ENCODE assay signal across 1 cellular context in the genomic region with DNA sequence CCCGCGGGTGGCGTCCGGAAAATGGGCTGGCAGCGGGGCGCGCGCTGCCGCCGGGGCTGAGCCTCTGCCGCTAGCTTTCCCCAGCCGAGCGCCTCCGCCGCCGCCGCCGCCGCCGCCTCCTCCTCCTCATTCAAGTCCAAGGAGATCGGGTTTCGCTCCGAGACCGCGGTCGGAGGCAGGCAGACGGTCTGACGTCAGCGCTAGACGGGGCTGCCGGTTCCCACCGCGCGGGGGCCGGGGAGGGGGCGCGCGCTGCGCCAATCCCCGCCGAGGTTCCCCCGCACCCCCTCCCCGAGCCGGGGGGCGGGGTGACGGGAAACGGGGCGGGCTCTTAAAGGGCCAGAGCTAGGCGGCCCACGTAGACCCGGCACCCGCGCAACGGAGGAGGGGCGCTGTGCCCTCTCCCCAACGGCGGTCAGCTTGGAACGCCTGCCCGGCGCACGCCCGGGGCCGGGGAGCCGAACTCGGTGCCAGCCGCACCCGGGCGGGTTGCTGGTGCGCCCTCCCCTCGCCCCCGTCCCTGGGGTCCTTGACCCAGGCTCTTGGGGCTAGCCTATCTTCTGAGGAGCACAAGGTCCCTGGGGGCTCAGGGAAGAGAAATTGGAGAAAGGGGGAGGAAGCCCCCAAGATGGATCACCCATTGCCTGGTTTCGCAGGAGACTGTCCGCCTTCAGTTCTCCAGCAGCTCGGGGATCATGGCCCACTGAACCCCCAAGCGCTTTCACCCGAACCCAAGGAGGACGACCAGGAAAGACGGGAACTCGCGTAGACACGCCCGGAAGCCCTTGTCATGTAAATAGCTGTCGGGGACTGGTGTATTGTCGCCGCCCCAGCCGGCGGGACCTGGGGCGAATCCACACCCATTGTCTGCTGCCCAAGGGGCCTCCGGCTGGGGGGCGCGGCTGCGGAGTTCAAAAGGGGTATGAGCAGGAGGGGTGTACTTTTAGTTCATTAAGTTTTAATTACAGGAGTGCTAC.
TF ChIP-seq lines count a peak whose summit lies in the region.

A gene with protein sequence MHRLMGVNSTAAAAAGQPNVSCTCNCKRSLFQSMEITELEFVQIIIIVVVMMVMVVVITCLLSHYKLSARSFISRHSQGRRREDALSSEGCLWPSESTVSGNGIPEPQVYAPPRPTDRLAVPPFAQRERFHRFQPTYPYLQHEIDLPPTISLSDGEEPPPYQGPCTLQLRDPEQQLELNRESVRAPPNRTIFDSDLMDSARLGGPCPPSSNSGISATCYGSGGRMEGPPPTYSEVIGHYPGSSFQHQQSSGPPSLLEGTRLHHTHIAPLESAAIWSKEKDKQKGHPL (minus strand): TSS at position 193 of the 977 bp plus-strand sequence. CDS start 433 bp downstream, outside the sequence.

TF ChIP-seq in WTC11, 78 proteins besides CTCF, POLR2A, EP300 and RAD21 (continued from another document and continues in another):
- TF ChIP-seq, protein P1, sequence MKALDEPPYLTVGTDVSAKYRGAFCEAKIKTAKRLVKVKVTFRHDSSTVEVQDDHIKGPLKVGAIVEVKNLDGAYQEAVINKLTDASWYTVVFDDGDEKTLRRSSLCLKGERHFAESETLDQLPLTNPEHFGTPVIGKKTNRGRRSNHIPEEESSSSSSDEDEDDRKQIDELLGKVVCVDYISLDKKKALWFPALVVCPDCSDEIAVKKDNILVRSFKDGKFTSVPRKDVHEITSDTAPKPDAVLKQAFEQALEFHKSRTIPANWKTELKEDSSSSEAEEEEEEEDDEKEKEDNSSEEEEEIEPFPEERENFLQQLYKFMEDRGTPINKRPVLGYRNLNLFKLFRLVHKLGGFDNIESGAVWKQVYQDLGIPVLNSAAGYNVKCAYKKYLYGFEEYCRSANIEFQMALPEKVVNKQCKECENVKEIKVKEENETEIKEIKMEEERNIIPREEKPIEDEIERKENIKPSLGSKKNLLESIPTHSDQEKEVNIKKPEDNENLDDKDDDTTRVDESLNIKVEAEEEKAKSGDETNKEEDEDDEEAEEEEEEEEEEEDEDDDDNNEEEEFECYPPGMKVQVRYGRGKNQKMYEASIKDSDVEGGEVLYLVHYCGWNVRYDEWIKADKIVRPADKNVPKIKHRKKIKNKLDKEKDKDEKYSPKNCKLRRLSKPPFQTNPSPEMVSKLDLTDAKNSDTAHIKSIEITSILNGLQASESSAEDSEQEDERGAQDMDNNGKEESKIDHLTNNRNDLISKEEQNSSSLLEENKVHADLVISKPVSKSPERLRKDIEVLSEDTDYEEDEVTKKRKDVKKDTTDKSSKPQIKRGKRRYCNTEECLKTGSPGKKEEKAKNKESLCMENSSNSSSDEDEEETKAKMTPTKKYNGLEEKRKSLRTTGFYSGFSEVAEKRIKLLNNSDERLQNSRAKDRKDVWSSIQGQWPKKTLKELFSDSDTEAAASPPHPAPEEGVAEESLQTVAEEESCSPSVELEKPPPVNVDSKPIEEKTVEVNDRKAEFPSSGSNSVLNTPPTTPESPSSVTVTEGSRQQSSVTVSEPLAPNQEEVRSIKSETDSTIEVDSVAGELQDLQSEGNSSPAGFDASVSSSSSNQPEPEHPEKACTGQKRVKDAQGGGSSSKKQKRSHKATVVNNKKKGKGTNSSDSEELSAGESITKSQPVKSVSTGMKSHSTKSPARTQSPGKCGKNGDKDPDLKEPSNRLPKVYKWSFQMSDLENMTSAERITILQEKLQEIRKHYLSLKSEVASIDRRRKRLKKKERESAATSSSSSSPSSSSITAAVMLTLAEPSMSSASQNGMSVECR (CRISPR knock-in tag; IDR thresholded peaks at IDR 0.05; ENCODE audit: borderline replicate concordance), result no peak; the same call in 1 of the 2 replicates
- TF ChIP-seq, protein P2, sequence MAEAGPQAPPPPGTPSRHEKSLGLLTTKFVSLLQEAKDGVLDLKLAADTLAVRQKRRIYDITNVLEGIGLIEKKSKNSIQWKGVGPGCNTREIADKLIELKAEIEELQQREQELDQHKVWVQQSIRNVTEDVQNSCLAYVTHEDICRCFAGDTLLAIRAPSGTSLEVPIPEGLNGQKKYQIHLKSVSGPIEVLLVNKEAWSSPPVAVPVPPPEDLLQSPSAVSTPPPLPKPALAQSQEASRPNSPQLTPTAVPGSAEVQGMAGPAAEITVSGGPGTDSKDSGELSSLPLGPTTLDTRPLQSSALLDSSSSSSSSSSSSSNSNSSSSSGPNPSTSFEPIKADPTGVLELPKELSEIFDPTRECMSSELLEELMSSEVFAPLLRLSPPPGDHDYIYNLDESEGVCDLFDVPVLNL (CRISPR knock-in tag; IDR thresholded peaks at IDR 0.05; ENCODE audit: borderline replicate concordance, low read depth), result no peak
- TF ChIP-seq, protein P3, sequence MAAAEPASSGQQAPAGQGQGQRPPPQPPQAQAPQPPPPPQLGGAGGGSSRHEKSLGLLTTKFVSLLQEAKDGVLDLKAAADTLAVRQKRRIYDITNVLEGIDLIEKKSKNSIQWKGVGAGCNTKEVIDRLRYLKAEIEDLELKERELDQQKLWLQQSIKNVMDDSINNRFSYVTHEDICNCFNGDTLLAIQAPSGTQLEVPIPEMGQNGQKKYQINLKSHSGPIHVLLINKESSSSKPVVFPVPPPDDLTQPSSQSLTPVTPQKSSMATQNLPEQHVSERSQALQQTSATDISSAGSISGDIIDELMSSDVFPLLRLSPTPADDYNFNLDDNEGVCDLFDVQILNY (CRISPR knock-in tag; IDR thresholded peaks at IDR 0.05), result peak; percentile 27; the same call in 1 of the 2 replicates
- TF ChIP-seq TEAD4 (CRISPR knock-in tag; IDR thresholded peaks at IDR 0.05), result no peak
- no peak for TF ChIP-seq PRRX2 (CRISPR knock-in tag; IDR thresholded peaks at IDR 0.05)
- TF ChIP-seq NFE2L1 (CRISPR knock-in tag; IDR thresholded peaks at IDR 0.05), result no peak
- TF ChIP-seq TEAD1 (CRISPR knock-in tag; IDR thresholded peaks at IDR 0.05), result 0 out of 2 replicates have a peak, but pooled peaks have one; percentile 33
- TF ChIP-seq, protein P4, sequence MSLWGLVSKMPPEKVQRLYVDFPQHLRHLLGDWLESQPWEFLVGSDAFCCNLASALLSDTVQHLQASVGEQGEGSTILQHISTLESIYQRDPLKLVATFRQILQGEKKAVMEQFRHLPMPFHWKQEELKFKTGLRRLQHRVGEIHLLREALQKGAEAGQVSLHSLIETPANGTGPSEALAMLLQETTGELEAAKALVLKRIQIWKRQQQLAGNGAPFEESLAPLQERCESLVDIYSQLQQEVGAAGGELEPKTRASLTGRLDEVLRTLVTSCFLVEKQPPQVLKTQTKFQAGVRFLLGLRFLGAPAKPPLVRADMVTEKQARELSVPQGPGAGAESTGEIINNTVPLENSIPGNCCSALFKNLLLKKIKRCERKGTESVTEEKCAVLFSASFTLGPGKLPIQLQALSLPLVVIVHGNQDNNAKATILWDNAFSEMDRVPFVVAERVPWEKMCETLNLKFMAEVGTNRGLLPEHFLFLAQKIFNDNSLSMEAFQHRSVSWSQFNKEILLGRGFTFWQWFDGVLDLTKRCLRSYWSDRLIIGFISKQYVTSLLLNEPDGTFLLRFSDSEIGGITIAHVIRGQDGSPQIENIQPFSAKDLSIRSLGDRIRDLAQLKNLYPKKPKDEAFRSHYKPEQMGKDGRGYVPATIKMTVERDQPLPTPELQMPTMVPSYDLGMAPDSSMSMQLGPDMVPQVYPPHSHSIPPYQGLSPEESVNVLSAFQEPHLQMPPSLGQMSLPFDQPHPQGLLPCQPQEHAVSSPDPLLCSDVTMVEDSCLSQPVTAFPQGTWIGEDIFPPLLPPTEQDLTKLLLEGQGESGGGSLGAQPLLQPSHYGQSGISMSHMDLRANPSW (CRISPR knock-in tag; conservative IDR thresholded peaks at IDR 0.05; ENCODE audit: low read depth), result no peak
- no peak for TF ChIP-seq ZNF317 (CRISPR knock-in tag; IDR thresholded peaks at IDR 0.05; ENCODE audit: borderline replicate concordance, low read depth)
- TF ChIP-seq SMAD4 (CRISPR knock-in tag; IDR thresholded peaks at IDR 0.05), result peak; percentile 95
- TF ChIP-seq, protein P5, sequence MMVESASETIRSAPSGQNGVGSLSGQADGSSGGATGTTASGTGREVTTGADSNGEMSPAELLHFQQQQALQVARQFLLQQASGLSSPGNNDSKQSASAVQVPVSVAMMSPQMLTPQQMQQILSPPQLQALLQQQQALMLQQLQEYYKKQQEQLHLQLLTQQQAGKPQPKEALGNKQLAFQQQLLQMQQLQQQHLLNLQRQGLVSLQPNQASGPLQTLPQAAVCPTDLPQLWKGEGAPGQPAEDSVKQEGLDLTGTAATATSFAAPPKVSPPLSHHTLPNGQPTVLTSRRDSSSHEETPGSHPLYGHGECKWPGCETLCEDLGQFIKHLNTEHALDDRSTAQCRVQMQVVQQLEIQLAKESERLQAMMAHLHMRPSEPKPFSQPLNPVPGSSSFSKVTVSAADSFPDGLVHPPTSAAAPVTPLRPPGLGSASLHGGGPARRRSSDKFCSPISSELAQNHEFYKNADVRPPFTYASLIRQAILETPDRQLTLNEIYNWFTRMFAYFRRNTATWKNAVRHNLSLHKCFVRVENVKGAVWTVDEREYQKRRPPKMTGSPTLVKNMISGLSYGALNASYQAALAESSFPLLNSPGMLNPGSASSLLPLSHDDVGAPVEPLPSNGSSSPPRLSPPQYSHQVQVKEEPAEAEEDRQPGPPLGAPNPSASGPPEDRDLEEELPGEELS (CRISPR knock-in tag; IDR thresholded peaks at IDR 0.05), result no peak
- TF ChIP-seq FOXP1 (CRISPR knock-in tag; IDR thresholded peaks at IDR 0.05; ENCODE audit: borderline replicate concordance), result no peak
- peak; percentile 53; the same call in 1 of the 2 replicates for TF ChIP-seq SP1 (CRISPR knock-in tag; conservative IDR thresholded peaks at IDR 0.05)
- TF ChIP-seq, protein P6, sequence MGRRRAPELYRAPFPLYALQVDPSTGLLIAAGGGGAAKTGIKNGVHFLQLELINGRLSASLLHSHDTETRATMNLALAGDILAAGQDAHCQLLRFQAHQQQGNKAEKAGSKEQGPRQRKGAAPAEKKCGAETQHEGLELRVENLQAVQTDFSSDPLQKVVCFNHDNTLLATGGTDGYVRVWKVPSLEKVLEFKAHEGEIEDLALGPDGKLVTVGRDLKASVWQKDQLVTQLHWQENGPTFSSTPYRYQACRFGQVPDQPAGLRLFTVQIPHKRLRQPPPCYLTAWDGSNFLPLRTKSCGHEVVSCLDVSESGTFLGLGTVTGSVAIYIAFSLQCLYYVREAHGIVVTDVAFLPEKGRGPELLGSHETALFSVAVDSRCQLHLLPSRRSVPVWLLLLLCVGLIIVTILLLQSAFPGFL (CRISPR knock-in tag; IDR thresholded peaks at IDR 0.05; ENCODE audit: borderline replicate concordance), result no peak
- no peak for TF ChIP-seq MYBL2 (CRISPR knock-in tag; IDR thresholded peaks at IDR 0.05)
- TF ChIP-seq CBFB (CRISPR knock-in tag; IDR thresholded peaks at IDR 0.05; ENCODE audit: low read depth), result no peak
- no peak for TF ChIP-seq JUN (CRISPR knock-in tag; IDR thresholded peaks at IDR 0.05)
- no peak for TF ChIP-seq JAZF1 (CRISPR knock-in tag; IDR thresholded peaks at IDR 0.05)
- TF ChIP-seq SOX15 (CRISPR knock-in tag; IDR thresholded peaks at IDR 0.05), result no peak
- TF ChIP-seq, protein P7, sequence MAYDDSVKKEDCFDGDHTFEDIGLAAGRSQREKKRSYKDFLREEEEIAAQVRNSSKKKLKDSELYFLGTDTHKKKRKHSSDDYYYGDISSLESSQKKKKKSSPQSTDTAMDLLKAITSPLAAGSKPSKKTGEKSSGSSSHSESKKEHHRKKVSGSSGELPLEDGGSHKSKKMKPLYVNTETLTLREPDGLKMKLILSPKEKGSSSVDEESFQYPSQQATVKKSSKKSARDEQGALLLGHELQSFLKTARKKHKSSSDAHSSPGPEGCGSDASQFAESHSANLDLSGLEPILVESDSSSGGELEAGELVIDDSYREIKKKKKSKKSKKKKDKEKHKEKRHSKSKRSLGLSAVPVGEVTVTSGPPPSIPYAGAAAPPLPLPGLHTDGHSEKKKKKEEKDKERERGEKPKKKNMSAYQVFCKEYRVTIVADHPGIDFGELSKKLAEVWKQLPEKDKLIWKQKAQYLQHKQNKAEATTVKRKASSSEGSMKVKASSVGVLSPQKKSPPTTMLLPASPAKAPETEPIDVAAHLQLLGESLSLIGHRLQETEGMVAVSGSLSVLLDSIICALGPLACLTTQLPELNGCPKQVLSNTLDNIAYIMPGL (CRISPR knock-in tag; IDR thresholded peaks at IDR 0.05), result peak; percentile 70
- TF ChIP-seq ZNF263 (CRISPR knock-in tag; IDR thresholded peaks at IDR 0.05; ENCODE audit: low read depth), result no peak
- TF ChIP-seq MXD4 (CRISPR knock-in tag; IDR thresholded peaks at IDR 0.05; ENCODE audit: borderline replicate concordance), result no peak
- TF ChIP-seq ZNF232 (CRISPR knock-in tag; IDR thresholded peaks at IDR 0.05), result 0 out of 2 replicates have a peak, but pooled peaks have one; percentile 4
- TF ChIP-seq, protein P8, sequence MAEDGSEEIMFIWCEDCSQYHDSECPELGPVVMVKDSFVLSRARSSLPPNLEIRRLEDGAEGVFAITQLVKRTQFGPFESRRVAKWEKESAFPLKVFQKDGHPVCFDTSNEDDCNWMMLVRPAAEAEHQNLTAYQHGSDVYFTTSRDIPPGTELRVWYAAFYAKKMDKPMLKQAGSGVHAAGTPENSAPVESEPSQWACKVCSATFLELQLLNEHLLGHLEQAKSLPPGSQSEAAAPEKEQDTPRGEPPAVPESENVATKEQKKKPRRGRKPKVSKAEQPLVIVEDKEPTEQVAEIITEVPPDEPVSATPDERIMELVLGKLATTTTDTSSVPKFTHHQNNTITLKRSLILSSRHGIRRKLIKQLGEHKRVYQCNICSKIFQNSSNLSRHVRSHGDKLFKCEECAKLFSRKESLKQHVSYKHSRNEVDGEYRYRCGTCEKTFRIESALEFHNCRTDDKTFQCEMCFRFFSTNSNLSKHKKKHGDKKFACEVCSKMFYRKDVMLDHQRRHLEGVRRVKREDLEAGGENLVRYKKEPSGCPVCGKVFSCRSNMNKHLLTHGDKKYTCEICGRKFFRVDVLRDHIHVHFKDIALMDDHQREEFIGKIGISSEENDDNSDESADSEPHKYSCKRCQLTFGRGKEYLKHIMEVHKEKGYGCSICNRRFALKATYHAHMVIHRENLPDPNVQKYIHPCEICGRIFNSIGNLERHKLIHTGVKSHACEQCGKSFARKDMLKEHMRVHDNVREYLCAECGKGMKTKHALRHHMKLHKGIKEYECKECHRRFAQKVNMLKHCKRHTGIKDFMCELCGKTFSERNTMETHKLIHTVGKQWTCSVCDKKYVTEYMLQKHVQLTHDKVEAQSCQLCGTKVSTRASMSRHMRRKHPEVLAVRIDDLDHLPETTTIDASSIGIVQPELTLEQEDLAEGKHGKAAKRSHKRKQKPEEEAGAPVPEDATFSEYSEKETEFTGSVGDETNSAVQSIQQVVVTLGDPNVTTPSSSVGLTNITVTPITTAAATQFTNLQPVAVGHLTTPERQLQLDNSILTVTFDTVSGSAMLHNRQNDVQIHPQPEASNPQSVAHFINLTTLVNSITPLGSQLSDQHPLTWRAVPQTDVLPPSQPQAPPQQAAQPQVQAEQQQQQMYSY (CRISPR knock-in tag; IDR thresholded peaks at IDR 0.05), result no peak
- no peak for TF ChIP-seq ZNF219 (CRISPR knock-in tag; IDR thresholded peaks at IDR 0.05; ENCODE audit: borderline replicate concordance)
- no peak for TF ChIP-seq EMX1 (CRISPR knock-in tag; IDR thresholded peaks at IDR 0.05)
- no peak for TF ChIP-seq FOXJ3 (CRISPR knock-in tag; IDR thresholded peaks at IDR 0.05; ENCODE audit: borderline replicate concordance)
- TF ChIP-seq, protein P9, sequence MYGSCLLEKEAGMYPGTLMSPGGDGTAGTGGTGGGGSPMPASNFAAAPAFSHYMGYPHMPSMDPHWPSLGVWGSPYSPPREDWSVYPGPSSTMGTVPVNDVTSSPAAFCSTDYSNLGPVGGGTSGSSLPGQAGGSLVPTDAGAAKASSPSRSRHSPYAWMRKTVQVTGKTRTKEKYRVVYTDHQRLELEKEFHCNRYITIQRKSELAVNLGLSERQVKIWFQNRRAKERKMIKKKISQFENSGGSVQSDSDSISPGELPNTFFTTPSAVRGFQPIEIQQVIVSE (CRISPR knock-in tag; IDR thresholded peaks at IDR 0.05; ENCODE audit: borderline replicate concordance), result no peak
- TF ChIP-seq KAT7 (CRISPR knock-in tag; IDR thresholded peaks at IDR 0.05; ENCODE audit: borderline replicate concordance), result no peak
- TF ChIP-seq, protein P10, sequence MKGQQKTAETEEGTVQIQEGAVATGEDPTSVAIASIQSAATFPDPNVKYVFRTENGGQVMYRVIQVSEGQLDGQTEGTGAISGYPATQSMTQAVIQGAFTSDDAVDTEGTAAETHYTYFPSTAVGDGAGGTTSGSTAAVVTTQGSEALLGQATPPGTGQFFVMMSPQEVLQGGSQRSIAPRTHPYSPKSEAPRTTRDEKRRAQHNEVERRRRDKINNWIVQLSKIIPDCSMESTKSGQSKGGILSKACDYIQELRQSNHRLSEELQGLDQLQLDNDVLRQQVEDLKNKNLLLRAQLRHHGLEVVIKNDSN (CRISPR knock-in tag; IDR thresholded peaks at IDR 0.05), result no peak
